Comparison of ENCODE assay signal across 20 cellular contexts in genomic region chr2:216169087-216169486, GRCh38. TPM values are rescaled to one million over a fixed set of nuclear protein-coding genes. Genes with fewer than 3 reads are reported as not detected.
DNase-seq lines count a peak whose midpoint lies in the region; ATAC-seq, FAIRE-seq and TF ChIP-seq lines count a peak whose summit lies in the region.
"Had no signal": no experiment of that assay in that cellular context is flagged by ENCODE, and none has a peak within 500 bp of the region (broad histone marks: within the 10 kb centered on the region; RNA-seq: fewer than 3 reads in every experiment).

No MANE protein-coding gene starts in this region.

- H3K14ac ChIP-seq in H1 (ENCODE audit: insufficient read length): no peak overlapping the region

- no peak overlapping the region for H2AFZ ChIP-seq in H1 (ENCODE audit: low read length)

- H2BK5ac ChIP-seq in H1 (ENCODE audit: low read depth, low read length): no peak overlapping the region

- TF ChIP-seq CTCF in CD4-positive, alpha-beta T cell (IDR thresholded peaks at IDR 0.05): no peak
- TF ChIP-seq CTCF in H1 (IDR thresholded peaks at IDR 0.05; ENCODE audit: control extremely low read depth in 1 of 3, insufficient read depth in 1 of 3, low read depth in 1 of 3, low read length in 3 of 3) (no peak), stomach (IDR thresholded peaks at IDR 0.05) (no peak)

- no peak overlapping the region for H3K18ac ChIP-seq in H1 (ENCODE audit: extremely low read depth, low read length)

- H3K4me2 ChIP-seq in H1 (ENCODE audit: insufficient read depth in 1 of 2, low read depth in 2 of 2, low read length in 2 of 2): no peak overlapping the region

- H3K4ac ChIP-seq in H1 (replicated peaks; ENCODE audit: insufficient read length, low read depth, low read length): no peak overlapping the region

- 96% methylated on average over 3 of the region's 3 CpGs; no CpG with 5 or more reads in 1 of the 2 experiments for WGBS in H1 (ENCODE audit: extremely low coverage in 1 of 2, insufficient coverage in 1 of 2, insufficient read length in 1 of 2, insufficient replicate concordance in 2 of 2, low coverage in 1 of 2, low lambda C conversion rate in 2 of 2, missing lambda C conversion rate in 1 of 2), 2 experiments
- 92 to 95% (median 93%) methylated on average over 3 of the region's 3 CpGs for WGBS in stomach, 5 donors

- no peak overlapping the region for H2BK15ac ChIP-seq in H1 (ENCODE audit: low read length)

- H3K4me3 ChIP-seq in H1 (ENCODE audit: extremely low read depth in 1 of 4, insufficient read depth in 2 of 4, low read depth in 3 of 4, low read length in 4 of 4) (no peak overlapping the region), stomach (no peak overlapping the region)
- H3K4me3 ChIP-seq: HAP-1 had no signal

- intact Hi-C loops in CD4-positive, alpha-beta T cell (cut with DNase I, micrococcal nuclease): no loop called here
- intact Hi-C loops in stomach (cut with DNase I; ENCODE audit: low total_unique reads): no loop called here

- no peak for TF ChIP-seq RAD21 in H1 (IDR thresholded peaks at IDR 0.05 in 1 of 2, conservative IDR thresholded peaks at IDR 0.05 in 1 of 2; ENCODE audit: low read depth in 2 of 2, low read length in 2 of 2)

- H4K8ac ChIP-seq in H1 (ENCODE audit: extremely low read depth, insufficient read depth, low read length): no peak overlapping the region

- H2BK12ac ChIP-seq in H1 (ENCODE audit: low read depth, low read length): no peak overlapping the region

- H3K36me3 ChIP-seq in H1 (ENCODE audit: control insufficient read depth in 2 of 4, insufficient read depth in 4 of 4, low read length in 3 of 4) (peaks cover 14 to 82% (median 51%) of the 10 kb centered on the region in 4 experiments), stomach (peaks cover 22 to 94% (median 88%) of the 10 kb centered on the region in 4 donors)

- no peak overlapping the region for H3K56ac ChIP-seq in H1 (replicated peaks; ENCODE audit: insufficient read length, low read depth, low read length)

- no peak overlapping the region for H3K9ac ChIP-seq in H1 (replicated peaks in 1 of 4; ENCODE audit: extremely low read depth in 1 of 4, low read depth in 3 of 4, low read length in 3 of 4)

- peaks cover 64% of the 10 kb centered on the region for H3K4me1 Mint-ChIP-seq in CD4-positive, alpha-beta T cell (ENCODE audit: low read depth)
- H3K4me1 Mint-ChIP-seq in activated T-cell treated with anti-CD3 and anti-CD28 coated beads, Interleukin-2, amount 50 U/mL, for 4 hours (ENCODE audit: low read depth): peaks cover 37% of the 10 kb centered on the region

- no peaks in the 10 kb centered on the region for H3K27me3 ChIP-seq in CD4-positive, alpha-beta T cell (ENCODE audit: control insufficient read depth, insufficient read depth, low read length)
- H3K27me3 ChIP-seq in H1 (replicated peaks in 1 of 4; ENCODE audit: control insufficient read depth in 3 of 4, extremely low read depth in 1 of 4, insufficient read depth in 3 of 4, low read length in 3 of 4) (no peaks in the 10 kb centered on the region), stomach (no peaks in the 10 kb centered on the region)

- H3K23me2 ChIP-seq in H1 (ENCODE audit: low read depth, low read length): no peaks in the 10 kb centered on the region

- H3K9me3 ChIP-seq in CD4-positive, alpha-beta T cell (ENCODE audit: control insufficient read depth, low read length): no peaks in the 10 kb centered on the region
- H3K9me3 ChIP-seq in H1 (ENCODE audit: insufficient read depth in 2 of 2, low read depth in 1 of 2, low read length in 1 of 2): no peaks in the 10 kb centered on the region
- no peaks in the 10 kb centered on the region for H3K9me3 ChIP-seq in stomach
- H3K9me3 ChIP-seq: HAP-1 had no signal

- DNase-seq in NCI-H82 (lab: John Stamatoyannopoulos, UW) (peak; percentile 19), NCI-H82 treated with DMSO at 0.1 percent for 48 hours (lab: John Stamatoyannopoulos, UW; ENCODE audit: unreplicated experiment) (no peak), NCI-H526 (lab: John Stamatoyannopoulos, UW) (peak; percentile 21 to 44), H1 (ENCODE audit: low read depth in 1 of 2, low spot score in 2 of 2) (no peak), midbrain (lab: John Stamatoyannopoulos, UW) (no peak), stomach (no peak)
- DNase-seq in CD4-positive, alpha-beta T cell: no peak
- no peak for DNase-seq in activated T-cell treated with anti-CD3 and anti-CD28 coated beads, Interleukin-2, amount 50 U/mL, for 4 hours
- DNase-seq: 8988T, KG1, NCI-H1105 treated with DMSO at 0.1 percent for 48 hours, NCI-H1694 treated with DMSO at 0.1 percent for 48 hours, NCI-H2107, NCI-H524, RPMI8226, SHP77 treated with DMSO at 0.1 percent for 48 hours had no signal

- H4K20me1 ChIP-seq in H1 (replicated peaks in 1 of 2; ENCODE audit: control insufficient read depth in 1 of 2, insufficient read depth in 2 of 2, low read length in 2 of 2): peaks cover 7 to 17% of the 10 kb centered on the region in 2 experiments

- no peak overlapping the region for H3K23ac ChIP-seq in H1 (ENCODE audit: insufficient read length)

- H4K91ac ChIP-seq in H1 (replicated peaks; ENCODE audit: insufficient read length, low read length): no peak overlapping the region

- H2AK5ac ChIP-seq in H1 (ENCODE audit: low read depth, low read length): no peak overlapping the region

- H3K79me2 ChIP-seq in H1 (ENCODE audit: control insufficient read depth in 1 of 2, insufficient read depth in 2 of 2, low read length in 2 of 2): peaks cover 0 to 59% of the 10 kb centered on the region in 2 experiments; a peak in 3 of 4 replicates

- H2BK20ac ChIP-seq in H1 (ENCODE audit: low read length): no peak overlapping the region

- no peak for ATAC-seq in CD4-positive, alpha-beta T cell (ENCODE audit: poor library complexity)
- ATAC-seq in activated T-cell treated with anti-CD3 and anti-CD28 coated beads, Interleukin-2, amount 50 U/mL, for 4 hours: no peak
- ATAC-seq: SK-N-SH treated with all-trans-retinoic acid at 6 μM for 48 hours had no signal

- TF ChIP-seq EP300 in H1 (IDR thresholded peaks at IDR 0.05; ENCODE audit: borderline replicate concordance in 1 of 2, low read depth in 2 of 2, low read length in 2 of 2): no peak
- no peak for TF ChIP-seq EP300 in stomach (IDR thresholded peaks at IDR 0.05)

- POLR2A ChIA-PET in CD4-positive, alpha-beta T cell (lab: Charles Lee): no interaction called here
- POLR2A ChIA-PET in H1 (lab: Charles Lee; ENCODE audit: partially characterized antibody): interaction anchor here (0.9 to 3.1 kb wide), 5 partner anchors 10 to 57 kb away, joined by 3 to 10 read pairs (median 3); no protein-coding TSS in a partner anchor

- no peak overlapping the region for H3K27ac ChIP-seq in CD4-positive, alpha-beta T cell (ENCODE audit: low read depth, low read length)
- H3K27ac ChIP-seq in H1 (ENCODE audit: low read depth, low read length) (no peak overlapping the region), stomach (no peak overlapping the region)

- peak overlapping the region; percentile 22 for H3K27ac Mint-ChIP-seq in CD4-positive, alpha-beta T cell

- H3K27me3 Mint-ChIP-seq in CD4-positive, alpha-beta T cell: no peaks in the 10 kb centered on the region
- no peaks in the 10 kb centered on the region for H3K27me3 Mint-ChIP-seq in activated T-cell treated with anti-CD3 and anti-CD28 coated beads, Interleukin-2, amount 50 U/mL, for 4 hours (ENCODE audit: low read depth)

- FAIRE-seq in H1 (lab: Jason Lieb, UNC): no peak
- FAIRE-seq: G401.6 had no signal

- H3K4me1 ChIP-seq in H1 (replicated peaks in 1 of 4; ENCODE audit: control insufficient read depth in 3 of 4, insufficient read depth in 4 of 4, low read length in 3 of 4) (no peaks in the 10 kb centered on the region), stomach (peaks cover 0 to 2% (median 0%) of the 10 kb centered on the region in 4 donors)

- H3K36me3 Mint-ChIP-seq in CD4-positive, alpha-beta T cell (ENCODE audit: low read depth): peaks cover 95% of the 10 kb centered on the region
- peaks cover 65% of the 10 kb centered on the region for H3K36me3 Mint-ChIP-seq in activated T-cell treated with anti-CD3 and anti-CD28 coated beads, Interleukin-2, amount 50 U/mL, for 4 hours (ENCODE audit: insufficient read depth)

- no peaks in the 10 kb centered on the region for H3K79me1 ChIP-seq in H1 (ENCODE audit: low read depth, low read length)

- no peak for TF ChIP-seq POLR2A in H1 (IDR thresholded peaks at IDR 0.05; ENCODE audit: control extremely low read depth in 1 of 2, low read depth in 2 of 2, low read length in 2 of 2)
- no peak for TF ChIP-seq POLR2A in stomach (IDR thresholded peaks at IDR 0.05)

- no peaks in the 10 kb centered on the region for H3K9me3 Mint-ChIP-seq in CD4-positive, alpha-beta T cell
- H3K9me3 Mint-ChIP-seq in activated T-cell treated with anti-CD3 and anti-CD28 coated beads, Interleukin-2, amount 50 U/mL, for 4 hours: no peaks in the 10 kb centered on the region
- H3K9me3 Mint-ChIP-seq: CD14-positive monocyte had no signal

- H2BK120ac ChIP-seq in H1 (replicated peaks; ENCODE audit: low read depth, low read length): no peak overlapping the region

- no peak overlapping the region for H4K5ac ChIP-seq in H1 (ENCODE audit: insufficient read length, low read depth, low read length)

- no peak overlapping the region for H3K4me3 Mint-ChIP-seq in CD4-positive, alpha-beta T cell
- H3K4me3 Mint-ChIP-seq in activated T-cell treated with anti-CD3 and anti-CD28 coated beads, Interleukin-2, amount 50 U/mL, for 4 hours: no peak overlapping the region
- H3K4me3 Mint-ChIP-seq: CD14-positive monocyte had no signal

- CTCF ChIA-PET in CD4-positive, alpha-beta T cell (lab: Charles Lee): no interaction called here
- CTCF ChIA-PET in H1 (lab: Charles Lee; ENCODE audit: partially characterized antibody): interaction anchor here (0.6 to 0.7 kb wide), 2 partner anchors 105 to 536 kb away, joined by 3 read pairs; no protein-coding TSS in a partner anchor

TF ChIP-seq in H1, 55 proteins besides CTCF, POLR2A, EP300 and RAD21 (continues in another document):
- no peak for TF ChIP-seq SP1 (IDR thresholded peaks at IDR 0.05; ENCODE audit: low read depth, low read length)

RNA-seq across cellular contexts. Expression of gene XRCC5, which starts 59.9 kb away (rescaled TPM):
- 100 to 1,000 TPM; 126 to 129 TPM for total RNA-seq in CD4-positive, alpha-beta T cell
- total RNA-seq in H1 (2021; fragmentation: NEBNext Ultra II Directional; extraction: Animal tissue kit (Norgen Biotek cat#: 25700)): 597 and 644 TPM in 2 replicates
- polyA plus RNA-seq in H1 (2011; rRNA removed) (244 and 308 TPM in 2 replicates), stomach (100 to 1,000 TPM in 1 of 3 donors, 10 to 100 TPM in 2; 70.2 to 101 (median 75.1) TPM)
- 269 TPM for polyA plus RNA-seq in H1 (2011; cell fraction: cytosol; rRNA removed)
- 298 TPM for polyA plus RNA-seq in H1 (2011; cell fraction: nucleus; rRNA removed)
- polyA plus RNA-seq in H1 (2012, experiment 1 of 2): 375 to 610 TPM (median 456 TPM) in 4 replicates
- polyA plus RNA-seq in H1 (2012, experiment 2 of 2): 36.0 TPM
- 317 TPM for polyA plus RNA-seq in H1 (2013, experiment 1 of 2)
- 314 TPM for polyA plus RNA-seq in H1 (2013, experiment 2 of 2)
- polyA minus RNA-seq in H1 (2011; rRNA and poly(A)+ RNA removed): 1,761 and 2,919 TPM in 2 replicates
- 272 TPM for polyA minus RNA-seq in H1 (2011; cell fraction: cytosol; rRNA and poly(A)+ RNA removed)
- 631 TPM for polyA minus RNA-seq in H1 (2011; cell fraction: nucleus; rRNA and poly(A)+ RNA removed)
- total RNA-seq in activated T-cell treated with anti-CD3 and anti-CD28 coated beads, Interleukin-2, amount 50 U/mL, for 4 hours: 100 to 1,000 TPM; 460 to 524 (median 513) TPM
- 100 to 1,000 TPM in 3 of 5 donors, 10 to 100 TPM in 2; 80.4 to 302 (median 172) TPM for total RNA-seq in stomach

Comparison
In these comparisons a context has a peak if more than half of its experiments do, and no peak if none do; other contexts are left out.
1. DNase-seq: peak in NCI-H82 (single experiment) and NCI-H526 (2 of 2); none in NCI-H82 treated with DMSO at 0.1 percent for 48 hours (single experiment), CD4-positive, alpha-beta T cell (0 of 10), H1 (0 of 2), midbrain (single experiment), activated T-cell treated with anti-CD3 and anti-CD28 coated beads, Interleukin-2, amount 50 U/mL, for 4 hours (single experiment) and stomach (single experiment).